In genomic region chr5:73751254-73751914, GRCh38 we compare ENCODE assay signal across 1 cellular context.
TF ChIP-seq lines count a peak whose summit lies in the region.

No MANE protein-coding gene starts in this region.

TF ChIP-seq in HEK293, 187 proteins besides CTCF, POLR2A, EP300 and RAD21 (continued from another document):
- TF ChIP-seq KLF17 (tag by site-specific recombination; IDR thresholded peaks at IDR 0.05) (no peak), ZBTB17 (tag by site-specific recombination; IDR thresholded peaks at IDR 0.05) (peak; percentile 53; the same call in 1 of the 2 replicates), HOXA7 (CRISPR knock-in tag; IDR thresholded peaks at IDR 0.05; ENCODE audit: borderline replicate concordance) (no peak), ZNF26 (tag by site-specific recombination; IDR thresholded peaks at IDR 0.05) (no peak), EGR2 (tag by site-specific recombination; IDR thresholded peaks at IDR 0.05; ENCODE audit: low read depth) (no peak), PRDM1 (tag by site-specific recombination; IDR thresholded peaks at IDR 0.05) (peak; percentile 74), TRIM28 (IDR thresholded peaks at IDR 0.05; ENCODE audit: borderline replicate concordance, low read length) (0 out of 2 replicates have a peak, but pooled peaks have one; percentile 42), PRDM6 (tag by site-specific recombination; IDR thresholded peaks at IDR 0.05) (peak; percentile 80), ZNF155 (tag by site-specific recombination; IDR thresholded peaks at IDR 0.05) (no peak), ZNF48 (tag by site-specific recombination; IDR thresholded peaks at IDR 0.05) (no peak), ZNF473 (tag by site-specific recombination; IDR thresholded peaks at IDR 0.05) (no peak), KLF1 (tag by site-specific recombination; IDR thresholded peaks at IDR 0.05) (no peak), ZNF639 (tag by site-specific recombination; IDR thresholded peaks at IDR 0.05) (no peak), ZFP3 (tag by site-specific recombination; IDR thresholded peaks at IDR 0.05; ENCODE audit: low read depth) (no peak), ZNF416 (tag by site-specific recombination; IDR thresholded peaks at IDR 0.05) (no peak), ZBTB6 (tag by site-specific recombination; IDR thresholded peaks at IDR 0.05) (no peak), ZNF707 (tag by site-specific recombination; IDR thresholded peaks at IDR 0.05) (no peak), KLF8 (tag by site-specific recombination; IDR thresholded peaks at IDR 0.05) (peak; percentile 21; the same call in 1 of the 2 replicates), PRDM4 (tag by site-specific recombination; IDR thresholded peaks at IDR 0.05) (peak; percentile 89), OSR2 (tag by site-specific recombination; IDR thresholded peaks at IDR 0.05) (peak; percentile 57; the same call in 1 of the 2 replicates), YY2 (tag by site-specific recombination; IDR thresholded peaks at IDR 0.05) (no peak), ZNF785 (tag by site-specific recombination; IDR thresholded peaks at IDR 0.05) (no peak), ZNF132 (tag by site-specific recombination; IDR thresholded peaks at IDR 0.05; ENCODE audit: borderline replicate concordance) (no peak), GLI4 (tag by site-specific recombination; IDR thresholded peaks at IDR 0.05) (no peak), SALL2 (tag by site-specific recombination; IDR thresholded peaks at IDR 0.05; ENCODE audit: borderline replicate concordance) (no peak), WT1 (tag by site-specific recombination; IDR thresholded peaks at IDR 0.05) (peak; percentile 67), ZNF558 (tag by site-specific recombination; IDR thresholded peaks at IDR 0.05) (no peak), BCL6B (tag by site-specific recombination; IDR thresholded peaks at IDR 0.05) (no peak), ZNF184 (tag by site-specific recombination; IDR thresholded peaks at IDR 0.05) (no peak), ZNF621 (tag by site-specific recombination; IDR thresholded peaks at IDR 0.05) (no peak), ZNF792 (tag by site-specific recombination; IDR thresholded peaks at IDR 0.05) (no peak), ZBTB44 (tag by site-specific recombination; IDR thresholded peaks at IDR 0.05) (0 out of 2 replicates have a peak, but pooled peaks have one; percentile 14), ZNF521 (tag by site-specific recombination; IDR thresholded peaks at IDR 0.05) (no peak), ZNF433 (tag by site-specific recombination; IDR thresholded peaks at IDR 0.05; ENCODE audit: low read depth) (no peak), ZNF513 (tag by site-specific recombination; IDR thresholded peaks at IDR 0.05) (no peak), ZNF19 (tag by site-specific recombination; IDR thresholded peaks at IDR 0.05; ENCODE audit: low read depth) (no peak), SP7 (tag by site-specific recombination; IDR thresholded peaks at IDR 0.05) (no peak), ZNF16 (tag by site-specific recombination; IDR thresholded peaks at IDR 0.05; ENCODE audit: low read depth) (no peak), ZBTB48 (tag by site-specific recombination; IDR thresholded peaks at IDR 0.05) (no peak), ZNF654 (tag by site-specific recombination; IDR thresholded peaks at IDR 0.05; ENCODE audit: low read depth) (no peak), GFI1B (tag by site-specific recombination; IDR thresholded peaks at IDR 0.05) (no peak), ZBTB7A (tag by site-specific recombination; IDR thresholded peaks at IDR 0.05; ENCODE audit: low read depth) (no peak), ZNF311 (tag by site-specific recombination; IDR thresholded peaks at IDR 0.05; ENCODE audit: borderline replicate concordance) (no peak), IKZF3 (tag by site-specific recombination; IDR thresholded peaks at IDR 0.05) (no peak)
